8 cellular contexts compared by ENCODE assay signal in the genomic region with DNA sequence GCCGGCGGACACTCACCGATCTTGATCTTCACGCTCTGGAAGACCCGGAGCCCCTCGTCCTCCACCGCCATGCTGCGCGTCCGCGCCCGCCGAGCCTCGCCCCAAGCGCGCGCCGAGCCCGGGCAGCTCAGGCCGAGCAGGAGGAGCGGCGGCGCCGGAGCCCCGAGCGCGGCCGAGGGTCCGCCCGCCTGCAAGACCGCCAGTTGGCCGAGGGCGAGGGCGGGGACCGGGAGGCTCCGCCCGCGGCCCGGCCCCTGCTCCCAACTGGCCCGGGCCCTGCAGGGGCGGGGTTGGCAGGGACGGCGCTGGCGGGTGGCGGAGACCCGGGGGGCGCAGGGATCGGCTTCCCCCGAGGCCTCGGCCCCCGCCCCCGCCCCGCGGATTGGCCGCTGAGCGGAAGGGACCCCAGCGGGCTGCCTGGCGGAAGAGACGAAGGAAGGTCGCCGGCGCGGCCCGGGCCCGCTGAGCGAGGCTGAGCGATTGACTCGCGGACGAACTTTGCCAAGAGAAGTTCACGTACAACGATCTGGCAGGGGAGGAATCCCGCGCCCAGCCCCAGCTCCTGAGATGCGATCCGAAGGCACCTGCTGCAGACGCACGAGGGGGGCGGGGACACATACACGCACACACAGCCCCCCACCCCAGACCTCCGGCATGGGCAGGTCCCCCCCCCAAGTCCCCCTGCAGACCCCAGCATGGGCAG. TPM values are rescaled to one million over a fixed set of nuclear protein-coding genes. Genes with fewer than 3 reads are reported as not detected.
DNase-seq lines count a peak whose midpoint lies in the region; ATAC-seq and TF ChIP-seq lines count a peak whose summit lies in the region.

A gene with protein sequence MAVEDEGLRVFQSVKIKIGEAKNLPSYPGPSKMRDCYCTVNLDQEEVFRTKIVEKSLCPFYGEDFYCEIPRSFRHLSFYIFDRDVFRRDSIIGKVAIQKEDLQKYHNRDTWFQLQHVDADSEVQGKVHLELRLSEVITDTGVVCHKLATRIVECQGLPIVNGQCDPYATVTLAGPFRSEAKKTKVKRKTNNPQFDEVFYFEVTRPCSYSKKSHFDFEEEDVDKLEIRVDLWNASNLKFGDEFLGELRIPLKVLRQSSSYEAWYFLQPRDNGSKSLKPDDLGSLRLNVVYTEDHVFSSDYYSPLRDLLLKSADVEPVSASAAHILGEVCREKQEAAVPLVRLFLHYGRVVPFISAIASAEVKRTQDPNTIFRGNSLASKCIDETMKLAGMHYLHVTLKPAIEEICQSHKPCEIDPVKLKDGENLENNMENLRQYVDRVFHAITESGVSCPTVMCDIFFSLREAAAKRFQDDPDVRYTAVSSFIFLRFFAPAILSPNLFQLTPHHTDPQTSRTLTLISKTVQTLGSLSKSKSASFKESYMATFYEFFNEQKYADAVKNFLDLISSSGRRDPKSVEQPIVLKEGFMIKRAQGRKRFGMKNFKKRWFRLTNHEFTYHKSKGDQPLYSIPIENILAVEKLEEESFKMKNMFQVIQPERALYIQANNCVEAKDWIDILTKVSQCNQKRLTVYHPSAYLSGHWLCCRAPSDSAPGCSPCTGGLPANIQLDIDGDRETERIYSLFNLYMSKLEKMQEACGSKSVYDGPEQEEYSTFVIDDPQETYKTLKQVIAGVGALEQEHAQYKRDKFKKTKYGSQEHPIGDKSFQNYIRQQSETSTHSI (minus strand): TSS at position 205 of the 703 bp plus-strand sequence. CDS start 134 bp downstream, at position 71.

- H3K4me1 ChIP-seq in DOHH2 (ENCODE audit: control insufficient read depth, low read length) = peaks cover 55% of the 10 kb centered on the region
- H3K4me1 ChIP-seq in adrenal gland (replicated peaks in 1 of 2) = peaks cover 15 to 31% of the 10 kb centered on the region in 2 donors

- no peaks in the 10 kb centered on the region for H3K9me3 ChIP-seq in DOHH2 (ENCODE audit: control insufficient read depth, insufficient read depth, low read length)
- H3K9me3 ChIP-seq in adrenal gland (replicated peaks in 1 of 3) = no peaks in the 10 kb centered on the region

- ATAC-seq in GM21447 (IDR thresholded peaks at IDR 0.05; ENCODE audit: unreplicated experiment) (peak; percentile 36), Right ventricle myocardium inferior (peak; percentile 92)

- H3K4me3 ChIP-seq in DOHH2 (ENCODE audit: low read length) (peak within 1 kb of the TSS; percentile 60), adrenal gland (peak within 1 kb of the TSS; percentile 43 to 89 (median 60))

- intact Hi-C loops in adrenal gland (cut with DNase I) = no loop called here
- intact Hi-C loops in Right ventricle myocardium inferior (cut with DNase I) = no loop called here

- peaks cover 42% of the 10 kb centered on the region for H3K27me3 ChIP-seq in DOHH2 (ENCODE audit: control insufficient read depth, low read length)
- H3K27me3 ChIP-seq in adrenal gland = peaks cover 6% of the 10 kb centered on the region

- WGBS in adrenal gland, 4 donors = 0% methylated on average over 12 to 81 of the region's 81 CpGs; no CpG with 5 or more reads in 1 of the 4 donors

- H4K20me1 ChIP-seq in DOHH2 (ENCODE audit: control insufficient read depth, insufficient read depth, low read depth, low read length) = peaks cover 10% of the 10 kb centered on the region

- no peak for TF ChIP-seq CTCF in DOHH2 (IDR thresholded peaks at IDR 0.05; ENCODE audit: low read depth, low read length, poor library complexity, severe bottlenecking)
- no peak for TF ChIP-seq CTCF in adrenal gland (IDR thresholded peaks at IDR 0.05)

- H3K36me3 ChIP-seq in DOHH2 (ENCODE audit: control insufficient read depth, low read length) (no peaks in the 10 kb centered on the region), adrenal gland (replicated peaks in 1 of 2) (no peaks in the 10 kb centered on the region)

- H3K79me2 ChIP-seq in DOHH2 (ENCODE audit: control insufficient read depth, low read length) = no peaks in the 10 kb centered on the region

- H3K4me2 ChIP-seq in DOHH2 (ENCODE audit: low read length) = peak within 1 kb of the TSS; percentile 74

- H3K27ac ChIP-seq in DOHH2 (ENCODE audit: low read depth, low read length) (no peak within 1 kb of the TSS), adrenal gland (peak within 1 kb of the TSS; percentile 48 to 91 (median 77))

- H3K9me2 ChIP-seq in DOHH2 (replicated peaks; ENCODE audit: control insufficient read depth, low read length) = no peaks in the 10 kb centered on the region

- H3F3A ChIP-seq in DOHH2 (ENCODE audit: control insufficient read depth, insufficient read depth) = peaks cover 19% of the 10 kb centered on the region

- DNase-seq in HUDEP-2 (lab: John Stamatoyannopoulos, UW; ENCODE audit: unreplicated experiment in 76 of 76) (peak in 63 of 76 experiments; percentile 11 to 76 (median 57)), SK-N-DZ (ENCODE audit: low spot score) (peak; percentile 79), adrenal gland (peak; percentile 38 to 73 (median 64)), Right ventricle myocardium inferior (ENCODE audit: missing footprints) (peak; percentile 88), nucleus accumbens (lab: John Stamatoyannopoulos, UW) (peak in 45 of 56 donors; percentile 18 to 81 (median 51)), NCI-H128 (lab: John Stamatoyannopoulos, UW; ENCODE audit: unreplicated experiment) (no peak)

- peak; percentile 22 to 32 for TF ChIP-seq POLR2A in adrenal gland (IDR thresholded peaks at IDR 0.05)

RNA-seq across cellular contexts. Expression of the gene that starts here (rescaled TPM):
- 14.5 and 15.7 TPM in 2 replicates for polyA plus RNA-seq in SK-N-DZ (2014; cell fraction: cytosol; rRNA removed)
- polyA plus RNA-seq in SK-N-DZ (2014; cell fraction: nucleus; rRNA removed) = 14.6 and 15.5 TPM in 2 replicates
- 10 to 100 TPM in 2 of 8 donors, 1 to 10 TPM in 6; 5.0 to 11.7 (median 8.0) TPM for total RNA-seq in adrenal gland
- 1 to 10 TPM; 2.9 to 8.2 (median 5.4) TPM for polyA plus RNA-seq in adrenal gland
- 12.7 TPM for total RNA-seq in Right ventricle myocardium inferior
